In genomic region chr6:49462927-49463611, GRCh38 we compare ENCODE assay signal across 8 cellular contexts. TPM values are rescaled to one million over a fixed set of nuclear protein-coding genes. Genes with fewer than 3 reads are reported as not detected.
DNase-seq lines count a peak whose midpoint lies in the region; ATAC-seq, FAIRE-seq and TF ChIP-seq lines count a peak whose summit lies in the region.

Gene CENPQ (plus strand): TSS chr6:49463370. CDS start chr6:49470177, 6,807 bp downstream.
Gene MMUT (minus strand): TSS chr6:49463253. CDS start chr6:49459466, 3,787 bp downstream.

- peaks cover 4% of the 10 kb centered on the region for H3K4me1 ChIP-seq in astrocyte (ENCODE audit: insufficient read depth, low read length)
- peaks cover 7% of the 10 kb centered on the region for H3K4me1 ChIP-seq in rectal smooth muscle tissue (ENCODE audit: control insufficient read depth, insufficient read depth, low read length)
- H3K4me1 ChIP-seq in aorta (ENCODE audit: control insufficient read depth in 1 of 2, insufficient read depth in 2 of 2, low read length in 2 of 2): peaks cover 0 to 2% of the 10 kb centered on the region in 2 donors

- no peaks in the 10 kb centered on the region for H3K27me3 Mint-ChIP-seq in astrocyte (ENCODE audit: low read depth, unreplicated experiment)

- peak within 1 kb of the TSS; percentile 73 for H3K27ac ChIP-seq in astrocyte (ENCODE audit: low read depth, low read length)
- peak within 1 kb of the TSS; percentile 76 for H3K27ac ChIP-seq in rectal smooth muscle tissue (ENCODE audit: low read depth, low read length)
- peak within 1 kb of the TSS; percentile 43 to 83 for H3K27ac ChIP-seq in aorta (ENCODE audit: low read depth in 1 of 2, low read length in 2 of 2)

- peak within 1 kb of the TSS; percentile 92 for H2AFZ ChIP-seq in astrocyte (ENCODE audit: low read depth, low read length)

- peaks cover 2% of the 10 kb centered on the region for H3K4me1 Mint-ChIP-seq in astrocyte (ENCODE audit: low read depth, unreplicated experiment)

- ATAC-seq in GM18505 (IDR thresholded peaks at IDR 0.05; ENCODE audit: unreplicated experiment): peak; percentile 99
- peak; percentile 98 for ATAC-seq in HG02973 (IDR thresholded peaks at IDR 0.05; ENCODE audit: unreplicated experiment)
- ATAC-seq in aorta (ENCODE audit: low FRiP score): peak; percentile 99

- DNase-seq in NCI-H2029 (lab: John Stamatoyannopoulos, UW): peak; percentile 97
- peak; percentile 85 for DNase-seq in T-helper 22 cell (ENCODE audit: low read depth)
- DNase-seq in astrocyte (ENCODE audit: low read depth): peak; percentile 91
- peak; percentile 88 for DNase-seq in hepatic stellate cell (ENCODE audit: low spot score)
- peak; percentile 95 to 96 for DNase-seq in aorta

- peak; percentile 71 for FAIRE-seq in astrocyte (lab: Jason Lieb, UNC)

- H3K27me3 ChIP-seq in astrocyte (ENCODE audit: insufficient read depth, low read length): no peaks in the 10 kb centered on the region
- H3K27me3 ChIP-seq in rectal smooth muscle tissue (ENCODE audit: control insufficient read depth, insufficient read depth, low read length): no peaks in the 10 kb centered on the region
- no peaks in the 10 kb centered on the region for H3K27me3 ChIP-seq in aorta (ENCODE audit: control insufficient read depth in 1 of 2, insufficient read depth in 2 of 2, low read length in 1 of 2)

- no peaks in the 10 kb centered on the region for H3K36me3 Mint-ChIP-seq in astrocyte (ENCODE audit: low read depth, unreplicated experiment)

- WGBS in aorta, 2 donors: 1% methylated on average over 37 of the region's 37 CpGs

- no peaks in the 10 kb centered on the region for H3K9me3 Mint-ChIP-seq in astrocyte (ENCODE audit: unreplicated experiment)

- peak; percentile 84 for TF ChIP-seq POLR2A in GM18505 (IDR thresholded peaks at IDR 0.05; ENCODE audit: borderline replicate concordance, extremely low read depth, insufficient read depth, insufficient read length)

- H3K9ac ChIP-seq in astrocyte (ENCODE audit: low read length) (peak within 1 kb of the TSS; percentile 95), rectal smooth muscle tissue (ENCODE audit: low read length) (peak within 1 kb of the TSS; percentile 78)

- H4K20me1 ChIP-seq in astrocyte (ENCODE audit: insufficient read depth, low read length): no peaks in the 10 kb centered on the region

- H3K4me3 Mint-ChIP-seq in astrocyte (ENCODE audit: unreplicated experiment): peak within 1 kb of the TSS; percentile 97

- peak within 1 kb of the TSS; percentile 75 for H3K27ac Mint-ChIP-seq in astrocyte (ENCODE audit: unreplicated experiment)

- H3K36me3 ChIP-seq in astrocyte (ENCODE audit: insufficient read depth, low read length) (peaks cover 4% of the 10 kb centered on the region), rectal smooth muscle tissue (ENCODE audit: control insufficient read depth, insufficient read depth, low read length) (peaks cover 3% of the 10 kb centered on the region), aorta (ENCODE audit: control insufficient read depth in 1 of 2, insufficient read depth in 2 of 2, low read length in 1 of 2) (peaks cover 0 to 1% of the 10 kb centered on the region in 2 donors)

- peak within 1 kb of the TSS; percentile 98 for H3K4me3 ChIP-seq in astrocyte (ENCODE audit: insufficient read depth, low read depth, low read length)
- peak within 1 kb of the TSS; percentile 86 for H3K4me3 ChIP-seq in rectal smooth muscle tissue (ENCODE audit: low read length)
- H3K4me3 ChIP-seq in aorta (ENCODE audit: low read length in 2 of 2): peak within 1 kb of the TSS; percentile 94 to 100

- intact Hi-C loops in aorta (cut with DNase I): no loop called here

- H3K79me2 ChIP-seq in astrocyte (ENCODE audit: insufficient read depth, low read length): peaks cover 76% of the 10 kb centered on the region

- TF ChIP-seq CTCF in astrocyte (IDR thresholded peaks at IDR 0.05; ENCODE audit: insufficient read depth, low read depth, low read length): no peak

- H3K4me2 ChIP-seq in astrocyte (ENCODE audit: low read length): peak within 1 kb of the TSS; percentile 93

- no peaks in the 10 kb centered on the region for H3K9me3 ChIP-seq in astrocyte (ENCODE audit: insufficient read depth, low read depth, low read length)
- H3K9me3 ChIP-seq in aorta (ENCODE audit: control insufficient read depth, low read length): no peaks in the 10 kb centered on the region

RNA-seq across cellular contexts. Expression of gene CENPQ, which starts in this region (rescaled TPM):
- total RNA-seq in astrocyte: 3.4 and 4.1 TPM in 2 replicates
- total RNA-seq in aorta: 1 to 10 TPM; 3.8 to 4.2 TPM
- polyA plus RNA-seq in aorta: 1 to 10 TPM; 5.5 to 7.8 TPM

RNA-seq across cellular contexts. Expression of gene MMUT, which starts in this region (rescaled TPM):
- total RNA-seq in astrocyte: 10.9 and 11.4 TPM in 2 replicates
- total RNA-seq in aorta: 10 to 100 TPM; 20.7 to 24.2 TPM
- polyA plus RNA-seq in aorta: 10 to 100 TPM; 13.3 to 18.7 TPM

Comparison
In these comparisons a context has a peak if more than half of its experiments do, and no peak if none do; other contexts are left out.
1. Peak in every context shown above with its lines: DNase-seq, ATAC-seq, H3K4me3 ChIP-seq and H3K27ac ChIP-seq.